Comparison of ENCODE assay signal across 18 cellular contexts in the genomic region with DNA sequence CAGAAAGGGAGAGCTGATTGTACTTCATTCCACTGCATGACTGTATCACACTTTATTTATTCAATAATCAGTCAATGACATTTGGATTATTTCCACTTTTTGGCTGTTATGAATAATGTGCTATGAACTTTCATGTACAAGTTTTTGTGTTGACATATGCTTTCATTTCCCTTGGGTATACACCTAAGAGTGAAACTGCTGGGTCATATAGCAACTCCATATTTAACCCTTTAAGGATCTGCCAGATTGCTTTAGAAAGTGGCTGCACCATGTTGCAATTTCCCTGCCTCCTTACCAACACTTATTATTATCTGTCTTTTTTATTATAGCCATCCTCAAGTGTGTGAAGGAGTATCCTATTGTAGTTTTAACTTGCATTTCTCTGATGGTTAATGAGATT.
A peak's percentile ranks its signal among the peaks of the same experiment; 100 is the strongest.
DNase-seq lines count a peak whose midpoint lies in the region; ATAC-seq, FAIRE-seq and TF ChIP-seq lines count a peak whose summit lies in the region.
"Had no signal": no experiment of that assay in that cellular context is flagged by ENCODE, and none has a peak within 500 bp of the region (broad histone marks: within the 10 kb centered on the region; RNA-seq: fewer than 3 reads in every experiment).

No MANE protein-coding gene starts in this region.

- H3K9ac ChIP-seq in SK-N-SH, result no peak overlapping the region

- peak; percentile 63 for FAIRE-seq in D721Med (lab: Jason Lieb, UNC)
- FAIRE-seq: A204.1, GM12891 had no signal

- H3K4me1 Mint-ChIP-seq in stimulated activated effector memory CD8-positive, alpha-beta T cell treated with anti-CD3 and anti-CD28 coated beads, Interleukin-12 subunit alpha, Interleukin-12 subunit beta, amount 100 ng/mL, for 72 hours, result no peaks in the 10 kb centered on the region
- peaks cover 6% of the 10 kb centered on the region for H3K4me1 Mint-ChIP-seq in mesothelial cell of epicardium
- H3K4me1 Mint-ChIP-seq: B cell; CD4-positive, alpha-beta memory T cell had no signal

- H3K9me3 Mint-ChIP-seq in stimulated activated effector memory CD8-positive, alpha-beta T cell treated with anti-CD3 and anti-CD28 coated beads, Interleukin-12 subunit alpha, Interleukin-12 subunit beta, amount 100 ng/mL, for 72 hours, result peaks cover 2% of the 10 kb centered on the region
- peaks cover 14% of the 10 kb centered on the region for H3K9me3 Mint-ChIP-seq in mesothelial cell of epicardium

- no peaks in the 10 kb centered on the region for H3F3A ChIP-seq in SK-N-SH (replicated peaks; ENCODE audit: insufficient read depth)

- H3K27me3 Mint-ChIP-seq in mesothelial cell of epicardium (ENCODE audit: low read depth), result peaks cover 12% of the 10 kb centered on the region
- H3K27me3 Mint-ChIP-seq: B cell had no signal

- no peaks in the 10 kb centered on the region for H3K36me3 ChIP-seq in HEK293 (ENCODE audit: control insufficient read depth in 2 of 2, insufficient read depth in 1 of 2, low read length in 2 of 2)
- no peaks in the 10 kb centered on the region for H3K36me3 ChIP-seq in SK-N-SH (replicated peaks in 1 of 2; ENCODE audit: control insufficient read depth in 1 of 2, insufficient read depth in 2 of 2, low read length in 1 of 2)

- CTCF ChIA-PET in HEK293 (lab: Yijun Ruan, JAX) (no interaction called here), SK-N-SH (lab: Yijun Ruan, JAX) (no interaction called here)

- H3K9me2 ChIP-seq in SK-N-SH, result no peaks in the 10 kb centered on the region

- H3K79me2 ChIP-seq in SK-N-SH (ENCODE audit: insufficient read depth), result no peaks in the 10 kb centered on the region

- TF ChIP-seq CTCF in D721Med (IDR thresholded peaks at IDR 0.05; ENCODE audit: insufficient read depth, missing control alignments) (no peak), HEK293 (tag by site-specific recombination; IDR thresholded peaks at IDR 0.05) (no peak), SK-N-SH (IDR thresholded peaks at IDR 0.05) (no peak), mesothelial cell of epicardium (IDR thresholded peaks at IDR 0.05; ENCODE audit: unreplicated experiment) (no peak)

- H3K27ac ChIP-seq in HEK293 (ENCODE audit: extremely low read depth, low read depth, low read length), result no peak overlapping the region
- no peak overlapping the region for H3K27ac ChIP-seq in SK-N-SH (ENCODE audit: low read depth in 2 of 2, low read length in 1 of 2)

- TF ChIP-seq EP300 in SK-N-SH (IDR thresholded peaks at IDR 0.05; ENCODE audit: borderline replicate concordance in 1 of 2, low read depth in 1 of 2, low read length in 1 of 2), result no peak

- no peaks in the 10 kb centered on the region for H4K20me1 ChIP-seq in SK-N-SH (ENCODE audit: insufficient read depth)

- POLR2A ChIA-PET in HEK293 (lab: Yijun Ruan, JAX), result no interaction called here
- POLR2A ChIA-PET in SK-N-SH (lab: Yijun Ruan, JAX), result no interaction called here

- peak; percentile 43 for ATAC-seq in stimulated activated effector memory CD8-positive, alpha-beta T cell treated with anti-CD3 and anti-CD28 coated beads, Interleukin-12 subunit alpha, Interleukin-12 subunit beta, amount 100 ng/mL, for 72 hours
- no peak for ATAC-seq in HG03378 (IDR thresholded peaks at IDR 0.05; ENCODE audit: unreplicated experiment)

- no peak overlapping the region for H2AFZ ChIP-seq in SK-N-SH (ENCODE audit: low read depth)

- H3K4me3 Mint-ChIP-seq in stimulated activated effector memory CD8-positive, alpha-beta T cell treated with anti-CD3 and anti-CD28 coated beads, Interleukin-12 subunit alpha, Interleukin-12 subunit beta, amount 100 ng/mL, for 72 hours, result no peak overlapping the region
- no peak overlapping the region for H3K4me3 Mint-ChIP-seq in mesothelial cell of epicardium
- H3K4me3 Mint-ChIP-seq: B cell; CD4-positive, alpha-beta memory T cell had no signal

- TF ChIP-seq RAD21 in SK-N-SH (IDR thresholded peaks at IDR 0.05; ENCODE audit: low read length), result no peak

- H3K4me3 ChIP-seq in HEK293 (ENCODE audit: low read depth, low read length) (no peak overlapping the region), SK-N-SH (ENCODE audit: low read depth in 2 of 2, low read length in 1 of 2) (no peak overlapping the region)

- H3K27me3 ChIP-seq in SK-N-SH (ENCODE audit: insufficient read depth), result no peaks in the 10 kb centered on the region

- H3K9me3 ChIP-seq in HEK293 (ENCODE audit: control insufficient read depth, insufficient read depth, low read depth, low read length) (no peaks in the 10 kb centered on the region), SK-N-SH (no peaks in the 10 kb centered on the region)

- H3K27ac Mint-ChIP-seq in stimulated activated effector memory CD8-positive, alpha-beta T cell treated with anti-CD3 and anti-CD28 coated beads, Interleukin-12 subunit alpha, Interleukin-12 subunit beta, amount 100 ng/mL, for 72 hours, result no peak overlapping the region
- no peak overlapping the region for H3K27ac Mint-ChIP-seq in mesothelial cell of epicardium
- H3K27ac Mint-ChIP-seq: B cell; CD4-positive, alpha-beta memory T cell had no signal

- H3K36me3 Mint-ChIP-seq in stimulated activated effector memory CD8-positive, alpha-beta T cell treated with anti-CD3 and anti-CD28 coated beads, Interleukin-12 subunit alpha, Interleukin-12 subunit beta, amount 100 ng/mL, for 72 hours, result no peaks in the 10 kb centered on the region
- H3K36me3 Mint-ChIP-seq in mesothelial cell of epicardium, result no peaks in the 10 kb centered on the region
- H3K36me3 Mint-ChIP-seq: CD4-positive, alpha-beta memory T cell had no signal

- DNase-seq in D721Med (ENCODE audit: insufficient read length, low spot score) (no peak), NCI-H2171 treated with DMSO at 0.1 percent for 48 hours (lab: John Stamatoyannopoulos, UW) (peak; percentile 56), SK-N-SH (no peak), mesothelial cell of epicardium (ENCODE audit: low spot score in 2 of 2, unreplicated experiment in 2 of 2) (no peak)
- no peak for DNase-seq in stimulated activated effector memory CD8-positive, alpha-beta T cell treated with anti-CD3 and anti-CD28 coated beads, Interleukin-12 subunit alpha, Interleukin-12 subunit beta, amount 100 ng/mL, for 72 hours (ENCODE audit: low spot score in 2 of 2)
- DNase-seq: C1 segment of cervical spinal cord; CD4-positive, alpha-beta memory T cell; COR-L47; DND-41; GF-D8; HCEC 1CT; Kasumi-1; KBM-7 had no signal

- no peak overlapping the region for H3K4me2 ChIP-seq in SK-N-SH

- H3K4me1 ChIP-seq in HEK293 (ENCODE audit: control insufficient read depth, insufficient read depth, low read length) (no peaks in the 10 kb centered on the region), SK-N-SH (ENCODE audit: control insufficient read depth in 1 of 2, insufficient read depth in 2 of 2, low read depth in 1 of 2, low read length in 1 of 2) (no peaks in the 10 kb centered on the region)

TF ChIP-seq in HEK293, 187 proteins besides CTCF, POLR2A, EP300 and RAD21:
- TF ChIP-seq ZNF184 (tag by site-specific recombination; IDR thresholded peaks at IDR 0.05), result peak; percentile 93
- TF ChIP-seq, protein P1, sequence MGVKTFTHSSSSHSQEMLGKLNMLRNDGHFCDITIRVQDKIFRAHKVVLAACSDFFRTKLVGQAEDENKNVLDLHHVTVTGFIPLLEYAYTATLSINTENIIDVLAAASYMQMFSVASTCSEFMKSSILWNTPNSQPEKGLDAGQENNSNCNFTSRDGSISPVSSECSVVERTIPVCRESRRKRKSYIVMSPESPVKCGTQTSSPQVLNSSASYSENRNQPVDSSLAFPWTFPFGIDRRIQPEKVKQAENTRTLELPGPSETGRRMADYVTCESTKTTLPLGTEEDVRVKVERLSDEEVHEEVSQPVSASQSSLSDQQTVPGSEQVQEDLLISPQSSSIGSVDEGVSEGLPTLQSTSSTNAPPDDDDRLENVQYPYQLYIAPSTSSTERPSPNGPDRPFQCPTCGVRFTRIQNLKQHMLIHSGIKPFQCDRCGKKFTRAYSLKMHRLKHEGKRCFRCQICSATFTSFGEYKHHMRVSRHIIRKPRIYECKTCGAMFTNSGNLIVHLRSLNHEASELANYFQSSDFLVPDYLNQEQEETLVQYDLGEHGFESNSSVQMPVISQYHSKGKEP (tag by site-specific recombination; IDR thresholded peaks at IDR 0.05), result no peak

TF ChIP-seq in SK-N-SH, 30 proteins besides CTCF, POLR2A, EP300 and RAD21:
- TF ChIP-seq, protein P2, sequence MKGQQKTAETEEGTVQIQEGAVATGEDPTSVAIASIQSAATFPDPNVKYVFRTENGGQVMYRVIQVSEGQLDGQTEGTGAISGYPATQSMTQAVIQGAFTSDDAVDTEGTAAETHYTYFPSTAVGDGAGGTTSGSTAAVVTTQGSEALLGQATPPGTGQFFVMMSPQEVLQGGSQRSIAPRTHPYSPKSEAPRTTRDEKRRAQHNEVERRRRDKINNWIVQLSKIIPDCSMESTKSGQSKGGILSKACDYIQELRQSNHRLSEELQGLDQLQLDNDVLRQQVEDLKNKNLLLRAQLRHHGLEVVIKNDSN (IDR thresholded peaks at IDR 0.05; ENCODE audit: borderline replicate concordance, low read depth), result no peak
- no peak for TF ChIP-seq TCF12 (IDR thresholded peaks at IDR 0.05)
- TF ChIP-seq GATA2 (CRISPR knock-in tag; IDR thresholded peaks at IDR 0.05), result no peak
- TF ChIP-seq, protein P3, sequence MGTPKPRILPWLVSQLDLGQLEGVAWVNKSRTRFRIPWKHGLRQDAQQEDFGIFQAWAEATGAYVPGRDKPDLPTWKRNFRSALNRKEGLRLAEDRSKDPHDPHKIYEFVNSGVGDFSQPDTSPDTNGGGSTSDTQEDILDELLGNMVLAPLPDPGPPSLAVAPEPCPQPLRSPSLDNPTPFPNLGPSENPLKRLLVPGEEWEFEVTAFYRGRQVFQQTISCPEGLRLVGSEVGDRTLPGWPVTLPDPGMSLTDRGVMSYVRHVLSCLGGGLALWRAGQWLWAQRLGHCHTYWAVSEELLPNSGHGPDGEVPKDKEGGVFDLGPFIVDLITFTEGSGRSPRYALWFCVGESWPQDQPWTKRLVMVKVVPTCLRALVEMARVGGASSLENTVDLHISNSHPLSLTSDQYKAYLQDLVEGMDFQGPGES (IDR thresholded peaks at IDR 0.05; ENCODE audit: low read depth, low read length), result no peak
